Comparison of ENCODE assay signal across 8 cellular contexts in the genomic region with DNA sequence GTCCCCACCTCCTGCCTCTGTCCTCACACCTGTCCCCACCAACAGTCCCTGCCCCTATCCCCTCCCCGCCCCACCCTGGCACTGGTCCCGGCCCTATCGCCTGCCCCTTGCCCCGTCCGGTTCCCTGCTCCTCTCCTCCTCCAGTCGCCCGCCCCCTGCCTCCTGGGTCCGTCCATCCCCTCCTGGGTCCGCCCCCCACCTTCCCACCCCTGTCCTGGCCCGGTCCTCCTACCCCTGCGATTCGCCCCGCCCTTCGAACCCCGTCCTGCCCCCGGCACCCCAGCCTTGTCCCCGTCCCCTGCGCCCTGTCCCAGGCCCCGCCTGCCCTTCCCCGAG. TPM values are rescaled to one million over a fixed set of nuclear protein-coding genes. Genes with fewer than 3 reads are reported as not detected.
DNase-seq lines count a peak whose midpoint lies in the region; ATAC-seq, FAIRE-seq and TF ChIP-seq lines count a peak whose summit lies in the region.

No MANE protein-coding gene starts in this region.

- H3K4me3 ChIP-seq in DND-41 (ENCODE audit: low read depth in 1 of 2, low read length in 2 of 2) (peak overlapping the region; percentile 88 to 97; a peak in 3 of 4 replicates), Peyer's patch (peak overlapping the region; percentile 79 to 100 (median 92)), fibroblast of mammary gland (ENCODE audit: control insufficient read depth, low read depth, low read length) (peak overlapping the region; percentile 67), pancreas (peak overlapping the region; percentile 63 to 77 (median 72))

- no peak for FAIRE-seq in pancreas (lab: Jason Lieb, UNC)

- peak overlapping the region; percentile 85 for H3K9ac ChIP-seq in DND-41 (ENCODE audit: low read depth, low read length)

- H3K79me2 ChIP-seq in DND-41 (ENCODE audit: insufficient read depth, low read length), result peaks cover 35% of the 10 kb centered on the region

- H3K9me3 ChIP-seq in DND-41 (ENCODE audit: insufficient read depth, low read length, severe bottlenecking), result no peaks in the 10 kb centered on the region
- H3K9me3 ChIP-seq in Peyer's patch, result no peaks in the 10 kb centered on the region
- no peaks in the 10 kb centered on the region for H3K9me3 ChIP-seq in pancreas

- H3K36me3 ChIP-seq in DND-41 (ENCODE audit: insufficient read depth, low read length) (peaks cover 33% of the 10 kb centered on the region), Peyer's patch (peaks cover 0 to 31% (median 0%) of the 10 kb centered on the region in 3 donors), pancreas (peaks cover 4 to 29% (median 24%) of the 10 kb centered on the region in 3 donors)

- H4K20me1 ChIP-seq in DND-41 (ENCODE audit: insufficient read depth, low read length), result peaks cover 16% of the 10 kb centered on the region

- DNase-seq in DND-41 (no peak), Peyer's patch (peak in 2 of 3 donors; percentile 76 to 84), fibroblast of mammary gland (ENCODE audit: low read depth) (no peak), pancreas (peak; percentile 61 to 89 (median 66)), NCI-H1105 treated with DMSO at 0.1 percent for 48 hours (lab: John Stamatoyannopoulos, UW) (no peak), hippocampal formation (lab: John Stamatoyannopoulos, UW) (no peak), OCI-M2 (lab: John Stamatoyannopoulos, UW; ENCODE audit: unreplicated experiment) (no peak)

- H3K27ac ChIP-seq in DND-41 (ENCODE audit: low read length) (peak overlapping the region; percentile 77; the same call in 1 of the 2 replicates), Peyer's patch (peak overlapping the region; percentile 86 to 99 (median 93)), pancreas (peak overlapping the region; percentile 69 to 80 (median 75))

- intact Hi-C loops in pancreas (cut with DNase I), result no loop called here

- WGBS in pancreas, 2 donors, result 0 to 2% methylated on average over 4 to 20 of the region's 20 CpGs

- no peak for TF ChIP-seq CTCF in DND-41 (IDR thresholded peaks at IDR 0.05; ENCODE audit: borderline replicate concordance, extremely low read depth, low read length, poor library complexity, severe bottlenecking)
- TF ChIP-seq CTCF in Peyer's patch (IDR thresholded peaks at IDR 0.05), result no peak
- no peak for TF ChIP-seq CTCF in fibroblast of mammary gland (conservative IDR thresholded peaks at IDR 0.05; ENCODE audit: control insufficient read depth, insufficient read depth, low read depth, low read length)
- TF ChIP-seq CTCF in pancreas (IDR thresholded peaks at IDR 0.05), result no peak

- H3K4me1 ChIP-seq in DND-41 (ENCODE audit: insufficient read depth, low read length) (peaks cover 28% of the 10 kb centered on the region), Peyer's patch (peaks cover 0 to 42% (median 10%) of the 10 kb centered on the region in 4 donors), pancreas (peaks cover 0 to 12% (median 4%) of the 10 kb centered on the region in 3 donors)

- TF ChIP-seq POLR2A in Peyer's patch (IDR thresholded peaks at IDR 0.05), result no peak

- peak overlapping the region; percentile 85 for H3K4me2 ChIP-seq in DND-41 (ENCODE audit: insufficient read depth, low read length)

- ATAC-seq in DND-41 (ENCODE audit: insufficient read depth, low read depth) (no peak; the same call in 2 of the 3 replicates), pancreas (peak; percentile 22 to 37 (median 30)), HG03565 (IDR thresholded peaks at IDR 0.05; ENCODE audit: unreplicated experiment) (no peak)

- H3K27me3 ChIP-seq in DND-41 (ENCODE audit: insufficient read depth, low read length, poor library complexity), result no peaks in the 10 kb centered on the region
- no peaks in the 10 kb centered on the region for H3K27me3 ChIP-seq in Peyer's patch
- H3K27me3 ChIP-seq in pancreas, result no peaks in the 10 kb centered on the region

- H2AFZ ChIP-seq in DND-41 (ENCODE audit: low read depth, low read length), result peak overlapping the region; percentile 85

RNA-seq across cellular contexts. Expression of gene EDF1, which starts 0.4 kb away (rescaled TPM):
- total RNA-seq in Peyer's patch (100 to 1,000 TPM; 299 to 676 (median 475) TPM), pancreas (100 to 1,000 TPM; 230 to 422 (median 268) TPM)
- polyA plus RNA-seq in pancreas, result 100 to 1,000 TPM; 443 to 612 TPM

RNA-seq across cellular contexts. Expression of gene MAMDC4, which starts 13.6 kb away (rescaled TPM):
- total RNA-seq in Peyer's patch (10 to 100 TPM; 30.8 to 50.4 (median 41.4) TPM), pancreas (10 to 100 TPM in 1 of 6 donors, 1 to 10 TPM in 5; 3.0 to 13.3 (median 4.8) TPM)
- polyA plus RNA-seq in pancreas, result 10 to 100 TPM; 28.7 to 38.6 TPM

RNA-seq across cellular contexts. Expression of gene PHPT1, which starts 16.5 kb away (rescaled TPM):
- total RNA-seq in Peyer's patch, result 100 to 1,000 TPM in 2 of 4 donors, 10 to 100 TPM in 2; 66.0 to 120 (median 96.5) TPM
- 10 to 100 TPM; 75.2 to 95.5 (median 79.0) TPM for total RNA-seq in pancreas
- polyA plus RNA-seq in pancreas, result 100 to 1,000 TPM; 180 to 189 TPM

RNA-seq across cellular contexts. Expression of gene TRAF2, which starts 20.6 kb away (rescaled TPM):
- total RNA-seq in Peyer's patch, result 10 to 100 TPM; 17.5 to 75.1 (median 22.2) TPM
- 10 to 100 TPM in 1 of 6 donors, 1 to 10 TPM in 5; 4.8 to 13.4 (median 6.9) TPM for total RNA-seq in pancreas
- 10 to 100 TPM; 14.4 TPM for polyA plus RNA-seq in pancreas

RNA-seq across cellular contexts. Expression of gene AJM1, which starts 23.5 kb away (rescaled TPM):
- total RNA-seq in Peyer's patch (10 to 100 TPM in 2 of 4 donors, 1 to 10 TPM in 2; 4.1 to 17.4 (median 9.2) TPM), pancreas (1 to 10 TPM; 2.9 to 5.5 (median 4.2) TPM)
- polyA plus RNA-seq in pancreas, result 10 to 100 TPM in 1 of 2 donors, 1 to 10 TPM in 1; 9.0 to 11.7 TPM

Comparison
In these comparisons a context has a peak if more than half of its experiments do, and no peak if none do; other contexts are left out.
1. ATAC-seq: peak in pancreas (4 of 4); none in DND-41 (single experiment) and HG03565 (single experiment).
2. DNase-seq: peak in Peyer's patch (2 of 3) and pancreas (6 of 6); none in DND-41 (single experiment), fibroblast of mammary gland (single experiment), NCI-H1105 treated with DMSO at 0.1 percent for 48 hours (single experiment), hippocampal formation (0 of 2) and OCI-M2 (single experiment).
3. Peak in every context shown above with its lines, with median percentiles within 50 percentile points of each other: H3K27ac ChIP-seq and H3K4me3 ChIP-seq.